Comparison of ENCODE assay signal across 8 cellular contexts in the genomic region with DNA sequence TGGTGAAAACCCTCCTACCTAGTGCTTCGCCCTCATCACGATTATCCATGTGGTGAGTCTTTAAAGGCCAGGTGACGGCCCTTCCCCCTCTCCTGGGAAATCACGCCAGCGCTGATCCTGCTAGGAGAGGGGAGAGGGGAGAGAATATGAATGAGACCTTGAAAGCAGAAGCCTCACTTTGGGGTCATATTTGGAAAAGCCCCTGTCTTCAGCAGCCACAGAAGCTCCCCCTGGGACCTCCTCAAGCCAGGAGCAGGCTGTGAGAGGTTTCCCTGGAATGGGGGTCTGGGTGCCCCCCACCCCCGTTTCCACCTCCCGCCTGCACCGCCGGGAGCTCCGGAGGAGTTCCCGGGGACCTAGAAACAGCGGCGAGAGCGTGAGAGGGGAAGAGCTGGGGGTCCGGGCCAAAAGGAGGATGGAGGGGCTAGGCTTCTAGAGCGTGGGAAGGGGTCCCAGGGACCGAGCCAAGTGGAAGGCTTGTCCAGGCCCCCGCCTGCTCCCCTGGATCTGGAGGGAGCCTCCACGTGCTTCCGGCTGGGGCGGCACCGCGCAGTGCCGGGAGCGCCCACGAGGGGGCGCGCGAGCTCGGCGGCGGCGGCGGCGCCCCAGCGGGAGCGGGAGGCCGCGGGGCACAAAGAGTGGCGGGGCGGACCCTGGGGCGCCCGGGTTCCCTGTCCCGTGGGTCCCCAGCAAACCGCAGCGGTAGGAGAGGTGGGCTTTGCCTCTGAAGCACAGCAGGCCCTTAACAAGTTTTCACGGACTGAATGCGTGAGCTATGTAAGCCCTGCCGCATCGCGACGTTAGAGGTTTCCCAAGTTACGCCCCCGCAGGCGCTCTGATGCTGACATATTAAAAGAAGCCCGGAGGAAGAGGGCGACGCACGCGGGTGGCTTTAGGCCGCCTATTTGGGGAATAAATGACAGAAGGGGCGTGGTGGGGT.
DNase-seq lines count a peak whose midpoint lies in the region; ATAC-seq, FAIRE-seq and TF ChIP-seq lines count a peak whose summit lies in the region.

No MANE protein-coding gene starts in this region.

- H3K36me3 ChIP-seq in K562 (ENCODE audit: control insufficient read depth, insufficient read depth, low read length) (no peaks in the 10 kb centered on the region), iPS-20b (ENCODE audit: insufficient read depth, low read depth, low read length) (no peaks in the 10 kb centered on the region), smooth muscle cell (ENCODE audit: low read depth) (no peaks in the 10 kb centered on the region)

- no peaks in the 10 kb centered on the region for H3K9me1 ChIP-seq in K562 (ENCODE audit: control insufficient read depth, insufficient read depth, low read length)

- H3K79me2 ChIP-seq in K562 (ENCODE audit: control insufficient read depth, insufficient read depth, low read length) = no peaks in the 10 kb centered on the region
- no peaks in the 10 kb centered on the region for H3K79me2 ChIP-seq in smooth muscle cell (ENCODE audit: low read depth)

- no peaks in the 10 kb centered on the region for H3F3A ChIP-seq in smooth muscle cell (ENCODE audit: low read depth)

- H3K4me1 ChIP-seq in K562 (replicated peaks in 1 of 2; ENCODE audit: control insufficient read depth in 2 of 2, insufficient read depth in 2 of 2, low read length in 2 of 2) (peaks cover 16% of the 10 kb centered on the region in 2 experiments), iPS-20b (ENCODE audit: insufficient read depth, low read length) (peaks cover 10% of the 10 kb centered on the region; the same call in 1 of the 2 replicates), smooth muscle cell (ENCODE audit: low read depth) (no peaks in the 10 kb centered on the region)

- H3K27me3 ChIP-seq in K562 (ENCODE audit: control insufficient read depth in 2 of 2, insufficient read depth in 2 of 2, low read length in 2 of 2) (peaks cover 27 to 40% of the 10 kb centered on the region in 2 experiments), iPS-20b (ENCODE audit: insufficient read depth, low read length) (peaks cover 76% of the 10 kb centered on the region), smooth muscle cell (ENCODE audit: low read depth) (peaks cover 61% of the 10 kb centered on the region)

- CTCF ChIA-PET in K562 (lab: Yijun Ruan, JAX; ENCODE audit: low intra/inter-chr PET ratio) = interaction anchor here (0.7 to 5.3 kb wide), 2 partner anchors 74 to 252 kb away, joined by 4 to 53 read pairs; no protein-coding TSS in a partner anchor

- H3K27ac ChIP-seq in K562 (ENCODE audit: extremely low read depth, low read depth, low read length) = no peak overlapping the region
- no peak overlapping the region for H3K27ac ChIP-seq in iPS-20b (ENCODE audit: low read length)
- H3K27ac ChIP-seq in smooth muscle cell (ENCODE audit: low read depth) = no peak overlapping the region

- DNase-seq in GDM1 (lab: John Stamatoyannopoulos, UW) = peak; percentile 37
- peak; percentile 15 for DNase-seq in GOT3 (lab: John Stamatoyannopoulos, UW)
- no peak for DNase-seq in LNCaP clone FGC (ENCODE audit: low read depth)
- DNase-seq in T-helper 22 cell (ENCODE audit: low read depth) = peak; percentile 11
- DNase-seq in K562 (ENCODE audit: extremely low read depth in 1 of 4, low spot score in 3 of 4) = peak; percentile 81 to 98 (median 96)
- peak; percentile 66 for DNase-seq in smooth muscle cell (lab: John Stamatoyannopoulos, UW; ENCODE audit: unreplicated experiment)
- DNase-seq in ureter (ENCODE audit: low spot score) = no peak

- H3K9me3 ChIP-seq in K562 (replicated peaks; ENCODE audit: control insufficient read depth, insufficient read depth, low read depth, low read length) = no peaks in the 10 kb centered on the region
- H3K9me3 ChIP-seq in iPS-20b (ENCODE audit: insufficient read depth, low read depth, low read length) = no peaks in the 10 kb centered on the region; the same call in 1 of the 2 replicates
- no peaks in the 10 kb centered on the region for H3K9me3 ChIP-seq in smooth muscle cell (replicated peaks; ENCODE audit: low read depth)

- no peak for TF ChIP-seq EP300 in K562 (IDR thresholded peaks at IDR 0.05; ENCODE audit: low read length)

- TF ChIP-seq POLR2A in K562 (conservative IDR thresholded peaks at IDR 0.05) = no peak

- H4K20me1 ChIP-seq in K562 (replicated peaks; ENCODE audit: control insufficient read depth, insufficient read depth, low read length) = no peaks in the 10 kb centered on the region
- no peaks in the 10 kb centered on the region for H4K20me1 ChIP-seq in smooth muscle cell (ENCODE audit: low read depth)

- TF ChIP-seq CTCF in LNCaP clone FGC (IDR thresholded peaks at IDR 0.05; ENCODE audit: control insufficient read depth, extremely low read depth, insufficient read depth) (peak; percentile 90), K562 (IDR thresholded peaks at IDR 0.05 in 2 of 3, conservative IDR thresholded peaks at IDR 0.05 in 1 of 3; ENCODE audit: insufficient read depth in 2 of 3, low read depth in 1 of 3, low read length in 3 of 3) (peak; percentile 87 to 94 (median 88)), smooth muscle cell (IDR thresholded peaks at IDR 0.05; ENCODE audit: borderline replicate concordance, insufficient read depth, poor library complexity, severe bottlenecking) (peak; percentile 88)

- intact Hi-C loops in K562 (cut with micrococcal nuclease) = loop anchor here (1.0 to 2.0 kb wide), 2 partner anchors 73 to 427 kb away; no protein-coding TSS in a partner anchor

- TF ChIP-seq RAD21 in K562 (CRISPR knock-in tag; conservative IDR thresholded peaks at IDR 0.05 in 1 of 2, IDR thresholded peaks at IDR 0.05 in 1 of 2) = peak; percentile 77 to 90

- POLR2A ChIA-PET in K562 (lab: Yijun Ruan, JAX) = interaction anchor here (0.5 to 1.4 kb wide), 10 partner anchors 11 to 1315 kb away, joined by 3 to 7 read pairs (median 3); no protein-coding TSS in a partner anchor

- peak; percentile 49 for FAIRE-seq in K562 (lab: Jason Lieb, UNC)

- H3K4me3 ChIP-seq in LNCaP clone FGC (ENCODE audit: low read depth, low read length) = peak overlapping the region; percentile 56
- H3K4me3 ChIP-seq in K562 = peak overlapping the region; percentile 53
- H3K4me3 ChIP-seq in iPS-20b (ENCODE audit: low read length) = peak overlapping the region; percentile 77
- H3K4me3 ChIP-seq in smooth muscle cell = peak overlapping the region; percentile 65

- in situ Hi-C loops in K562 (cut with MboI) = no loop called here

- 8% methylated on average over 47 of the region's 62 CpGs for WGBS in K562 (ENCODE audit: insufficient coverage, low coverage, missing lambda C conversion rate)
- 4% methylated on average over 59 of the region's 62 CpGs for WGBS in smooth muscle cell (ENCODE audit: low lambda C conversion rate)

- H2AFZ ChIP-seq in K562 (ENCODE audit: low read depth, low read length) (peak overlapping the region; percentile 99), smooth muscle cell (ENCODE audit: low read depth) (peak overlapping the region; percentile 81)

- H3K9ac ChIP-seq in K562 (ENCODE audit: insufficient read depth in 1 of 2, low read depth in 2 of 2, low read length in 2 of 2) (peak overlapping the region; percentile 61 to 92), iPS-20b (ENCODE audit: low read depth, low read length) (peak overlapping the region; percentile 60; the same call in 1 of the 2 replicates), smooth muscle cell (ENCODE audit: low read depth) (peak overlapping the region; percentile 32)

- peak; percentile 96 for ATAC-seq in K562

- BruUV-seq in K562 (replicated peaks; lab: Mats Ljungman, UMichigan) = no TSS peak

- H3K4me2 ChIP-seq in K562 (ENCODE audit: insufficient read depth, low read length) (peak overlapping the region; percentile 85), smooth muscle cell (peak overlapping the region; percentile 95)

TF ChIP-seq in K562, 482 proteins besides CTCF, POLR2A, EP300 and RAD21 (continues in another document):
- TF ChIP-seq TAL1 (IDR thresholded peaks at IDR 0.05) (no peak), ARID2 (IDR thresholded peaks at IDR 0.05) (no peak), ZNF785 (CRISPR knock-in tag; IDR thresholded peaks at IDR 0.05) (no peak), HMG20B (CRISPR knock-in tag; IDR thresholded peaks at IDR 0.05) (no peak), SAFB (IDR thresholded peaks at IDR 0.05; ENCODE audit: borderline replicate concordance, low read depth, low read length) (no peak), E2F1 (CRISPR knock-in tag; IDR thresholded peaks at IDR 0.05) (no peak), ZBTB8A (IDR thresholded peaks at IDR 0.05; ENCODE audit: partially characterized antibody) (no peak), ELF4 (CRISPR knock-in tag; IDR thresholded peaks at IDR 0.05) (no peak), ZSCAN32 (CRISPR knock-in tag; IDR thresholded peaks at IDR 0.05) (no peak), DMBX1 (CRISPR knock-in tag; IDR thresholded peaks at IDR 0.05; ENCODE audit: borderline replicate concordance) (no peak), MCM7 (IDR thresholded peaks at IDR 0.05) (no peak)
- TF ChIP-seq, protein P1, sequence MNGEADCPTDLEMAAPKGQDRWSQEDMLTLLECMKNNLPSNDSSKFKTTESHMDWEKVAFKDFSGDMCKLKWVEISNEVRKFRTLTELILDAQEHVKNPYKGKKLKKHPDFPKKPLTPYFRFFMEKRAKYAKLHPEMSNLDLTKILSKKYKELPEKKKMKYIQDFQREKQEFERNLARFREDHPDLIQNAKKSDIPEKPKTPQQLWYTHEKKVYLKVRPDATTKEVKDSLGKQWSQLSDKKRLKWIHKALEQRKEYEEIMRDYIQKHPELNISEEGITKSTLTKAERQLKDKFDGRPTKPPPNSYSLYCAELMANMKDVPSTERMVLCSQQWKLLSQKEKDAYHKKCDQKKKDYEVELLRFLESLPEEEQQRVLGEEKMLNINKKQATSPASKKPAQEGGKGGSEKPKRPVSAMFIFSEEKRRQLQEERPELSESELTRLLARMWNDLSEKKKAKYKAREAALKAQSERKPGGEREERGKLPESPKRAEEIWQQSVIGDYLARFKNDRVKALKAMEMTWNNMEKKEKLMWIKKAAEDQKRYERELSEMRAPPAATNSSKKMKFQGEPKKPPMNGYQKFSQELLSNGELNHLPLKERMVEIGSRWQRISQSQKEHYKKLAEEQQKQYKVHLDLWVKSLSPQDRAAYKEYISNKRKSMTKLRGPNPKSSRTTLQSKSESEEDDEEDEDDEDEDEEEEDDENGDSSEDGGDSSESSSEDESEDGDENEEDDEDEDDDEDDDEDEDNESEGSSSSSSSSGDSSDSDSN (IDR thresholded peaks at IDR 0.05; ENCODE audit: borderline replicate concordance in 1 of 2, low read depth in 2 of 2, low read length in 2 of 2) = 0 out of 4 replicates have a peak, but pooled peaks of 1 of the 2 experiments have one; percentile 61

Comparison
In these comparisons a context has a peak if more than half of its experiments do, and no peak if none do; other contexts are left out.
1. DNase-seq: peak in GDM1 (single experiment), GOT3 (single experiment), T-helper 22 cell (single experiment), K562 (4 of 4) and smooth muscle cell (single experiment); none in LNCaP clone FGC (single experiment) and ureter (single experiment).
2. Peak in every context shown above with its lines, with median percentiles within 50 percentile points of each other: H3K4me3 ChIP-seq, CTCF ChIP-seq and H3K9ac ChIP-seq.